ENCODE assay signal across 15 cellular contexts in the genomic region with DNA sequence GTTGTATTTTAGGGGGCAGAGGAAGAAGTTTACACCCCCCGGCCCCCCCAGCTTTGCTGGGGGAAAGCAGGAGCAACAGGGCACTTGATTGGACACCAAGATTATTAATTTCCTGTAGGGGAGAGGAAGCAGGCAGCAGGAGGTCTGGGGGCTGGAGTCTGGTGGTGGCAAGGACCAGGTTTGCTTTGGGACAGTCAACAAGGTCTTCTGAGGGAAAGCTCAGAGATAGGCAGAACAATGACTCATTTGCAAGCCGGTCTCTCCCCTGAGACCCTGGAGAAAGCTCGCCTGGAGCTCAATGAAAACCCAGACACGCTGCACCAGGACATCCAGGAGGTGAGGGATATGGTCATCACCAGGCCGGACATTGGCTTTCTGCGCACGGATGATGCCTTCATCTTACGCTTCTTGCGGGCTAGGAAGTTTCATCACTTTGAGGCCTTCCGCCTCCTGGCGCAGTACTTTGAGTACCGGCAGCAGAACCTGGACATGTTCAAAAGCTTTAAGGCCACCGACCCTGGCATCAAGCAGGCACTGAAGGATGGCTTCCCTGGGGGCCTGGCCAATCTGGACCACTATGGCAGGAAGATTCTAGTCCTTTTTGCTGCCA. TPM values are rescaled to one million over a fixed set of nuclear protein-coding genes. Genes with fewer than 3 reads are reported as not detected.
DNase-seq lines count a peak whose midpoint lies in the region; ATAC-seq lines count a peak whose summit lies in the region.
"Had no signal": no experiment of that assay in that cellular context is flagged by ENCODE, and none has a peak within 500 bp of the region (broad histone marks: within the 10 kb centered on the region; RNA-seq: fewer than 3 reads in every experiment).

No MANE protein-coding gene starts in this region.

- no peak overlapping the region for H3K27ac Mint-ChIP-seq in activated T-cell treated with anti-CD3 and anti-CD28 coated beads, Interleukin-2, amount 50 U/mL, for 24 hours

- peaks cover 49% of the 10 kb centered on the region for H3K27me3 Mint-ChIP-seq in activated T-cell treated with anti-CD3 and anti-CD28 coated beads, Interleukin-2, amount 50 U/mL, for 24 hours

- H3K9me3 ChIP-seq in iPS-18a (ENCODE audit: control insufficient read depth, low read depth, low read length), result no peaks in the 10 kb centered on the region

- no peak overlapping the region for H3K4me3 Mint-ChIP-seq in activated T-cell treated with anti-CD3 and anti-CD28 coated beads, Interleukin-2, amount 50 U/mL, for 24 hours

- H3K4me1 ChIP-seq in iPS-18a (ENCODE audit: control insufficient read depth, low read depth, low read length), result peaks cover 5% of the 10 kb centered on the region

- no peak overlapping the region for H3K27ac ChIP-seq in iPS-18a (ENCODE audit: low read length)
- H3K27ac ChIP-seq in temporal lobe (ENCODE audit: low read depth, low read length), result peak overlapping the region; percentile 27

- H3K4me1 Mint-ChIP-seq in activated T-cell treated with anti-CD3 and anti-CD28 coated beads, Interleukin-2, amount 50 U/mL, for 24 hours (ENCODE audit: low read depth), result peaks cover 5% of the 10 kb centered on the region

- no peak for ATAC-seq in HG02610 (IDR thresholded peaks at IDR 0.05; ENCODE audit: unreplicated experiment)

- H3K27me3 ChIP-seq in iPS-18a (ENCODE audit: control insufficient read depth, insufficient read depth, low read length), result peaks cover 43% of the 10 kb centered on the region

- peaks cover 2% of the 10 kb centered on the region for H3K9me3 Mint-ChIP-seq in activated T-cell treated with anti-CD3 and anti-CD28 coated beads, Interleukin-2, amount 50 U/mL, for 24 hours

- no peaks in the 10 kb centered on the region for H3K36me3 ChIP-seq in iPS-18a (ENCODE audit: control insufficient read depth, low read depth, low read length)

- peak; percentile 12 for DNase-seq in NCI-H446 treated with DMSO at 0.1 percent for 48 hours (lab: John Stamatoyannopoulos, UW)
- no peak for DNase-seq in NCI-H446 (lab: John Stamatoyannopoulos, UW)
- DNase-seq in SK-N-DZ (ENCODE audit: low spot score), result peak; percentile 64
- no peak for DNase-seq in SHP77 treated with DMSO at 0.1 percent for 48 hours (lab: John Stamatoyannopoulos, UW)
- DNase-seq in activated T-cell treated with anti-CD3 and anti-CD28 coated beads, Interleukin-2, amount 50 U/mL, for 24 hours, result no peak
- DNase-seq: GDM1, GOT3, KBM-7, NCI-H1048, NCI-H2029 treated with DMSO at 0.1 percent for 48 hours, NCI-H226 had no signal

- peak overlapping the region; percentile 80 for H3K4me3 ChIP-seq in iPS-18a (ENCODE audit: low read length)

- H3K9ac ChIP-seq in iPS-18a (ENCODE audit: low read length), result no peak overlapping the region

- H3K36me3 Mint-ChIP-seq in activated T-cell treated with anti-CD3 and anti-CD28 coated beads, Interleukin-2, amount 50 U/mL, for 24 hours (ENCODE audit: low read depth), result no peaks in the 10 kb centered on the region

RNA-seq across cellular contexts. Expression of gene CLVS2, which starts 1.6 kb away (rescaled TPM):
- polyA plus RNA-seq in SK-N-DZ (2014; cell fraction: cytosol; rRNA removed), result 5.7 and 7.8 TPM in 2 replicates
- polyA plus RNA-seq in SK-N-DZ (2014; cell fraction: nucleus; rRNA removed), result 6.4 and 6.8 TPM in 2 replicates
- total RNA-seq in temporal lobe, result 43.3 TPM
- total RNA-seq: M059J had no signal

Comparison
In these comparisons a context has a peak if more than half of its experiments do, and no peak if none do; other contexts are left out.
1. DNase-seq: peak in NCI-H446 treated with DMSO at 0.1 percent for 48 hours (single experiment) and SK-N-DZ (single experiment); none in NCI-H446 (0 of 2), SHP77 treated with DMSO at 0.1 percent for 48 hours (single experiment) and activated T-cell treated with anti-CD3 and anti-CD28 coated beads, Interleukin-2, amount 50 U/mL, for 24 hours (single experiment).